Comparison of ENCODE assay signal across 29 cellular contexts in the genomic region with DNA sequence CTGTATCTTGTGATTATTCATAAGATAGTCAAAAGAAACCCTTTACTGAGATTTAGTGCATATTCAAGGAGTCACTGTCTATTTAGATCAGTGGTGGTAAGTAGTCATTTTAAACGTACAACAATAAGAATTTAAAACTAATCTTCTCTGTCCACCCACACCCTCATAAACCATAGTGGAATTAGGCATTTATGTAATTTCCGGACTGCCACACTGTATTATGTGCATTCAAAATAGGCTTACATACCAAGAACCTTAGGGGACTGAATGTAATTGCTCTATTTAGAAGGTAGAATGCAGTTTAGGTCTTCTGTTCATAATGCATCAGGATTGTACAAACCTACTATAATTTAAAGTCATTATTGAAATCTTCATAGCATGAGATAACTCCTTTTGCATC.
"Had no signal": no experiment of that assay in that cellular context is flagged by ENCODE, and none has a peak within 500 bp of the region (broad histone marks: within the 10 kb centered on the region; RNA-seq: fewer than 3 reads in every experiment).

No MANE protein-coding gene starts in this region.

- H3K9me3 ChIP-seq: esophagus muscularis mucosa, left ventricle myocardium inferior, right lobe of liver, thyroid gland, upper lobe of left lung, vagina had no signal

- H3K27ac ChIP-seq: esophagus muscularis mucosa, foreskin keratinocyte, left ventricle myocardium inferior, right lobe of liver, thyroid gland, upper lobe of left lung, vagina had no signal

- DNase-seq: activated CD4-positive, alpha-beta memory T cell treated with anti-CD3 and anti-CD28 coated beads, Interleukin-2, amount 10 ng/mL, durations not matched to agents 7 days and 5 days; activated CD4-positive, alpha-beta T cell treated with anti-CD3 and anti-CD28 coated beads for 1 hour; activated CD4-positive, alpha-beta T cell treated with anti-CD3 and anti-CD28 coated beads, Interleukin-2, amount 10 ng/mL, durations not matched to agents 7 days and 5 days; activated CD8-positive, alpha-beta memory T cell treated with anti-CD3 and anti-CD28 coated beads, Interleukin-2, amount 50 U/mL, for 48 hours; activated gamma-delta T cell; activated naive CD4-positive, alpha-beta T cell treated with anti-CD3 and anti-CD28 coated beads, Interleukin-2, amount 10 ng/mL, durations not matched to agents 7 days and 5 days; activated naive CD8-positive, alpha-beta T cell treated with anti-CD3 and anti-CD28 coated beads, Interleukin-2, amount 10 ng/mL, durations not matched to agents 7 days and 5 days; activated T-cell treated with anti-CD3 and anti-CD28 coated beads, Interleukin-2, amount 50 U/mL, for 24 hours; dermis blood vessel endothelial cell; effector CD4-positive, alpha-beta T cell; foreskin keratinocyte; kidney glomerular epithelial cell; left ventricle myocardium inferior; mesendoderm; right lobe of liver; small intestine; stimulated activated CD4-positive, alpha-beta T cell treated with anti-CD3 and anti-CD28 coated beads, Interleukin-1b, Interleukin-23, amount 100 ng/mL, for 48 hours; stimulated activated CD4-positive, alpha-beta T cell treated with anti-CD3 and anti-CD28 coated beads, Interleukin-4, amount 100 ng/mL, for 4 hours; stimulated activated CD8-positive, alpha-beta memory T cell treated with anti-CD3 and anti-CD28 coated beads, Interleukin-4, amount 100 ng/mL, for 48 hours; stimulated activated naive CD8-positive, alpha-beta T cell treated with anti-CD3 and anti-CD28 coated beads, Interleukin-15, amount 100 ng/mL, for 72 hours; substantia nigra; T-helper 2 cell; thyroid gland; upper lobe of left lung had no signal

- H3K27me3 ChIP-seq: esophagus muscularis mucosa, foreskin keratinocyte, right lobe of liver, thyroid gland, upper lobe of left lung, vagina had no signal

- H3K4me3 ChIP-seq: esophagus muscularis mucosa, left ventricle myocardium inferior, lung, right lobe of liver, thyroid gland, upper lobe of left lung, vagina had no signal

- H3K4me1 ChIP-seq: esophagus muscularis mucosa, foreskin keratinocyte, left ventricle myocardium inferior, right lobe of liver, thyroid gland, upper lobe of left lung, vagina had no signal

- ATAC-seq: foreskin keratinocyte; natural killer cell treated with Interleukin-12 subunit alpha and Interleukin-12 subunit beta and Interleukin-15 and Interleukin-18, amount 100 ng/mL, for 72 hours; right lobe of liver; stimulated activated memory B cell treated with anti-CD40 and anti-IgM and Interleukin-4, amounts not matched to agents 10 μg/mL and 1 μg/mL and 100 μg/mL, for 72 hours; stimulated activated naive CD8-positive, alpha-beta T cell treated with anti-CD3 and anti-CD28 coated beads, Interleukin-15, amount 100 ng/mL, for 72 hours had no signal

- H3K36me3 ChIP-seq: esophagus muscularis mucosa, left ventricle myocardium inferior, right lobe of liver, thyroid gland, upper lobe of left lung, vagina had no signal
